ENCODE assay signal across 19 cellular contexts in the genomic region with DNA sequence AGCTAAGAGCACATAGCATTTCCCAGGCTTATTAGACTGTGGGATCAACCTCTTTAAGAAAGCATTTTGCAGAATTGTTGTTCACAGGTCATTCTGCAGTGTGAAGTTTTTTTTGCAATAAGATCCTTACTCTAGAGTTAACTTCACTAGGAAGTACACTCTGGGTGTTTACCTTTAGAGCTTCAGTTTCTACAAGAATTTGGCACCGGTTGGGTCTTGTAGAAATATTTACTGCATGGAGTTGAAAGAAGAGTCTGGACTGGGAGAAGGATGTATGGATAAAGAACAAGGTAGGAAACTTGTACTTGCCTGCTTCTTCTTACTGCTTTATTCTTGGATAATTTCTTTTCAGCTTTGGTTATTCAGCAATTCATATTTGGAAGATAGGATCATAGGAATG.
DNase-seq lines count a peak whose midpoint lies in the region; ATAC-seq and TF ChIP-seq lines count a peak whose summit lies in the region.
"Had no signal": no experiment of that assay in that cellular context is flagged by ENCODE, and none has a peak within 500 bp of the region (broad histone marks: within the 10 kb centered on the region; RNA-seq: fewer than 3 reads in every experiment).

No MANE protein-coding gene starts in this region.

- no peak overlapping the region for H3K27ac Mint-ChIP-seq in activated CD4-positive, alpha-beta T cell treated with anti-CD3 and anti-CD28 coated beads for 36 hours
- H3K27ac Mint-ChIP-seq: CD14-positive monocyte; CD4-positive, alpha-beta memory T cell; GM23338; HFFc6 had no signal

- TF ChIP-seq CTCF in C4-2B (conservative IDR thresholded peaks at IDR 0.05): no peak

- no peak overlapping the region for H3K4me3 ChIP-seq in HAP-1
- H3K4me3 ChIP-seq: A549, GM12878, GM23338 had no signal

- in situ Hi-C loops in HAP-1 (cut with MboI; ENCODE audit: low sequenced_read_pairs): no loop called here

- DNase-seq in dedifferentiated amniotic fluid mesenchymal stem cell (ENCODE audit: extremely low spot score): peak; percentile 7
- peak; percentile 18 for DNase-seq in mucosa of gallbladder (ENCODE audit: low spot score)
- peak; percentile 5 for DNase-seq in superior temporal gyrus (ENCODE audit: extremely low spot score)
- no peak for DNase-seq in HAP-1 (ENCODE audit: low spot score in 2 of 2)
- DNase-seq in activated CD4-positive, alpha-beta T cell treated with anti-CD3 and anti-CD28 coated beads for 36 hours: no peak
- DNase-seq: AML-193; Calu3; CD4-positive, alpha-beta memory T cell; DMS79 treated with DMSO at 0.1 percent for 48 hours; HFFc6 had no signal

- POLR2A ChIA-PET in activated CD4-positive, alpha-beta T cell treated with anti-CD3 and anti-CD28 coated beads for 36 hours (lab: Charles Lee): no interaction called here

- no peaks in the 10 kb centered on the region for H3K36me3 Mint-ChIP-seq in activated CD4-positive, alpha-beta T cell treated with anti-CD3 and anti-CD28 coated beads for 36 hours (ENCODE audit: low read depth)
- H3K36me3 Mint-ChIP-seq: CD14-positive monocyte; CD4-positive, alpha-beta memory T cell had no signal

- H3K4me1 ChIP-seq in HAP-1: no peaks in the 10 kb centered on the region
- H3K4me1 ChIP-seq: A549 had no signal

- ATAC-seq in HG03108 (IDR thresholded peaks at IDR 0.05; ENCODE audit: unreplicated experiment) (no peak), GM21576 (IDR thresholded peaks at IDR 0.05; ENCODE audit: unreplicated experiment) (no peak)
- ATAC-seq in activated CD4-positive, alpha-beta T cell treated with anti-CD3 and anti-CD28 coated beads for 36 hours: no peak
- ATAC-seq: A549, GM12878, GM23338, HCT116 had no signal

- H3K27me3 Mint-ChIP-seq in activated CD4-positive, alpha-beta T cell treated with anti-CD3 and anti-CD28 coated beads for 36 hours: no peaks in the 10 kb centered on the region
- H3K27me3 Mint-ChIP-seq: CD4-positive, alpha-beta memory T cell had no signal

- H3K4me1 Mint-ChIP-seq in activated CD4-positive, alpha-beta T cell treated with anti-CD3 and anti-CD28 coated beads for 36 hours: no peaks in the 10 kb centered on the region
- H3K4me1 Mint-ChIP-seq: CD14-positive monocyte had no signal

- intact Hi-C loops in activated CD4-positive, alpha-beta T cell treated with anti-CD3 and anti-CD28 coated beads for 36 hours (cut with DNase I, micrococcal nuclease): no loop called here

- H3K9me3 ChIP-seq in HAP-1: no peaks in the 10 kb centered on the region
- H3K9me3 ChIP-seq: A549 had no signal

- no peaks in the 10 kb centered on the region for H3K36me3 ChIP-seq in HAP-1 (replicated peaks)

- peak overlapping the region; percentile 60; the same call in 1 of the 2 replicates for H3K27ac ChIP-seq in C4-2B
- H3K27ac ChIP-seq: 22Rv1, A549 had no signal

- no peaks in the 10 kb centered on the region for H3K27me3 ChIP-seq in HAP-1 (ENCODE audit: low read depth)

- CTCF ChIA-PET in activated CD4-positive, alpha-beta T cell treated with anti-CD3 and anti-CD28 coated beads for 36 hours (lab: Charles Lee): no interaction called here

- H3K9me3 Mint-ChIP-seq in activated CD4-positive, alpha-beta T cell treated with anti-CD3 and anti-CD28 coated beads for 36 hours (ENCODE audit: low read depth): peaks cover 3% of the 10 kb centered on the region

- no peak overlapping the region for H3K4me3 Mint-ChIP-seq in activated CD4-positive, alpha-beta T cell treated with anti-CD3 and anti-CD28 coated beads for 36 hours
- H3K4me3 Mint-ChIP-seq: CD14-positive monocyte; CD4-positive, alpha-beta memory T cell; GM23338; HFFc6 had no signal

Comparison
In these comparisons a context has a peak if more than half of its experiments do, and no peak if none do; other contexts are left out.
1. DNase-seq: peak in dedifferentiated amniotic fluid mesenchymal stem cell (single experiment), mucosa of gallbladder (single experiment) and superior temporal gyrus (single experiment); none in HAP-1 (0 of 2) and activated CD4-positive, alpha-beta T cell treated with anti-CD3 and anti-CD28 coated beads for 36 hours (single experiment).